Comparison of ENCODE assay signal across 1 cellular context in the genomic region with DNA sequence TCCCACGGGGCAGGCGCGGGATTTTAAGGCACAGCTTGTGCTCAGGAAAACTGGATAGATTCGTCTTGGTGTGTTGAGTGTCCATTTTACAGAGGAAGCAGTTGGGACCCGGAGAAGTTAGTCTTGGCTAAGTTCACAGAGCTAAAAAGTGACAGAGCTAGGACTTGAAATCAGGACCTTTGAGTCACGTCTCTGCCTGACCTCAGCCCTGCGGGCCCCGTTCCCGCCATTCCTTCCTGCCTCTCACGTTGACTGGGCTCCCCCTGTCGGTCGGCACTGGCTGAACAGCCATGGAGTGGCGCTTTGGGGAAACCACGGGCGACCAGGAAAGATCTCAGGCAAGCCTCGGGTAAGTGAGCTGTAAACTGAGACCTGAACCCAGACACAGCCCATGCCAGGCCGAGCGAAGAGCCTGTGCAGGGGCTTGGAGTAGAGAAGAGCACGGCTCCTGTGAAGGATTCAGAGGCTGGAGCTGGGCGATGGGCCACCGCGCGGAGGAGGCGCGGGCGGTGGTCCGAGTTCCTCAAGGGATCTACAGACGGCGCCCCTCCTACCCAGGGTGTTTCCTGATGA.
A peak's percentile ranks its signal among the peaks of the same experiment; 100 is the strongest.
TF ChIP-seq lines count a peak whose summit lies in the region.

No MANE protein-coding gene starts in this region.

TF ChIP-seq in HepG2, 621 proteins besides CTCF, POLR2A, EP300 and RAD21 (continued from another document and continues in another):
- TF ChIP-seq PLRG1 (conservative IDR thresholded peaks at IDR 0.05) (no peak), ZNF354B (CRISPR knock-in tag; IDR thresholded peaks at IDR 0.05) (no peak), ZNF713 (CRISPR knock-in tag; IDR thresholded peaks at IDR 0.05) (no peak), NFE2L1 (CRISPR knock-in tag; IDR thresholded peaks at IDR 0.05; ENCODE audit: borderline replicate concordance) (no peak), ZBTB43 (CRISPR knock-in tag; conservative IDR thresholded peaks at IDR 0.05) (no peak), AKNA (CRISPR knock-in tag; IDR thresholded peaks at IDR 0.05; ENCODE audit: borderline replicate concordance) (no peak), DRAP1 (CRISPR knock-in tag; IDR thresholded peaks at IDR 0.05) (no peak), ZNF564 (CRISPR knock-in tag; IDR thresholded peaks at IDR 0.05) (no peak; the same call in 1 of the 2 replicates), FOXK1 (CRISPR knock-in tag; IDR thresholded peaks at IDR 0.05; ENCODE audit: borderline replicate concordance, low read depth) (no peak), REPIN1 (CRISPR knock-in tag; IDR thresholded peaks at IDR 0.05; ENCODE audit: borderline replicate concordance, low read depth) (no peak), ZNF3 (CRISPR knock-in tag; IDR thresholded peaks at IDR 0.05) (no peak), ZNF547 (CRISPR knock-in tag; IDR thresholded peaks at IDR 0.05) (no peak), HOXA3 (CRISPR knock-in tag; IDR thresholded peaks at IDR 0.05) (peak; percentile 88), ZIK1 (CRISPR knock-in tag; IDR thresholded peaks at IDR 0.05; ENCODE audit: borderline replicate concordance, low read depth) (0 out of 2 replicates have a peak, but pooled peaks have one; percentile 46), SIX4 (CRISPR knock-in tag; IDR thresholded peaks at IDR 0.05) (no peak), MXD1 (CRISPR knock-in tag; IDR thresholded peaks at IDR 0.05) (no peak; the same call in 1 of the 2 replicates), ZNF782 (CRISPR knock-in tag; IDR thresholded peaks at IDR 0.05; ENCODE audit: borderline replicate concordance) (no peak), AGO1 (IDR thresholded peaks at IDR 0.05; ENCODE audit: low read depth, low read length, poor library complexity, severe bottlenecking) (no peak), LCORL (IDR thresholded peaks at IDR 0.05) (no peak), LCORL (CRISPR knock-in tag; IDR thresholded peaks at IDR 0.05) (no peak), MAFG (CRISPR knock-in tag; IDR thresholded peaks at IDR 0.05) (no peak), DPF2 (CRISPR knock-in tag; IDR thresholded peaks at IDR 0.05; ENCODE audit: borderline replicate concordance, low read depth) (no peak), ZSCAN25 (CRISPR knock-in tag; IDR thresholded peaks at IDR 0.05) (0 out of 2 replicates have a peak, but pooled peaks have one; percentile 65), PCBP1 (IDR thresholded peaks at IDR 0.05; ENCODE audit: borderline replicate concordance, low read depth, low read length) (no peak), ZNF251 (CRISPR knock-in tag; IDR thresholded peaks at IDR 0.05) (no peak), ZNF570 (CRISPR knock-in tag; IDR thresholded peaks at IDR 0.05; ENCODE audit: borderline replicate concordance) (no peak), RXRA (CRISPR knock-in tag; IDR thresholded peaks at IDR 0.05) (peak; percentile 61; the same call in 1 of the 2 replicates), LBX2 (CRISPR knock-in tag; IDR thresholded peaks at IDR 0.05; ENCODE audit: borderline replicate concordance) (no peak), XRCC5 (optimal IDR thresholded peaks at IDR 0.05; ENCODE audit: low read length) (peak; percentile 70), KAT7 (CRISPR knock-in tag; IDR thresholded peaks at IDR 0.05; ENCODE audit: borderline replicate concordance) (no peak), SNAPC2 (CRISPR knock-in tag; IDR thresholded peaks at IDR 0.05) (no peak), HDAC2 (CRISPR knock-in tag; IDR thresholded peaks at IDR 0.05) (no peak; the same call in 1 of the 2 replicates), ZNF121 (CRISPR knock-in tag; IDR thresholded peaks at IDR 0.05) (no peak)
- TF ChIP-seq, protein P1, sequence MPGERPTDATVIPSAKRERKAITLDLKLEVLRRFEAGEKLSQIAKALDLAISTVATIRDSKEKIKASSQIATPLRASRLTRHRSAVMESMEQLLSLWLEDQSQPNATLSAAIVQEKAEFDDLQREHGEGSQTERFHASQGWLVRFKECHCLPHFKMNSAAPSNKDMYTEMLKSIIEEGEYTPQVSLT (CRISPR knock-in tag; IDR thresholded peaks at IDR 0.05; ENCODE audit: borderline replicate concordance, low read depth), result no peak
- TF ChIP-seq, protein P2, sequence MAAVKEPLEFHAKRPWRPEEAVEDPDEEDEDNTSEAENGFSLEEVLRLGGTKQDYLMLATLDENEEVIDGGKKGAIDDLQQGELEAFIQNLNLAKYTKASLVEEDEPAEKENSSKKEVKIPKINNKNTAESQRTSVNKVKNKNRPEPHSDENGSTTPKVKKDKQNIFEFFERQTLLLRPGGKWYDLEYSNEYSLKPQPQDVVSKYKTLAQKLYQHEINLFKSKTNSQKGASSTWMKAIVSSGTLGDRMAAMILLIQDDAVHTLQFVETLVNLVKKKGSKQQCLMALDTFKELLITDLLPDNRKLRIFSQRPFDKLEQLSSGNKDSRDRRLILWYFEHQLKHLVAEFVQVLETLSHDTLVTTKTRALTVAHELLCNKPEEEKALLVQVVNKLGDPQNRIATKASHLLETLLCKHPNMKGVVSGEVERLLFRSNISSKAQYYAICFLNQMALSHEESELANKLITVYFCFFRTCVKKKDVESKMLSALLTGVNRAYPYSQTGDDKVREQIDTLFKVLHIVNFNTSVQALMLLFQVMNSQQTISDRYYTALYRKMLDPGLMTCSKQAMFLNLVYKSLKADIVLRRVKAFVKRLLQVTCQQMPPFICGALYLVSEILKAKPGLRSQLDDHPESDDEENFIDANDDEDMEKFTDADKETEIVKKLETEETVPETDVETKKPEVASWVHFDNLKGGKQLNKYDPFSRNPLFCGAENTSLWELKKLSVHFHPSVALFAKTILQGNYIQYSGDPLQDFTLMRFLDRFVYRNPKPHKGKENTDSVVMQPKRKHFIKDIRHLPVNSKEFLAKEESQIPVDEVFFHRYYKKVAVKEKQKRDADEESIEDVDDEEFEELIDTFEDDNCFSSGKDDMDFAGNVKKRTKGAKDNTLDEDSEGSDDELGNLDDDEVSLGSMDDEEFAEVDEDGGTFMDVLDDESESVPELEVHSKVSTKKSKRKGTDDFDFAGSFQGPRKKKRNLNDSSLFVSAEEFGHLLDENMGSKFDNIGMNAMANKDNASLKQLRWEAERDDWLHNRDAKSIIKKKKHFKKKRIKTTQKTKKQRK (IDR thresholded peaks at IDR 0.05; ENCODE audit: low read length), result no peak
- TF ChIP-seq, protein P3, sequence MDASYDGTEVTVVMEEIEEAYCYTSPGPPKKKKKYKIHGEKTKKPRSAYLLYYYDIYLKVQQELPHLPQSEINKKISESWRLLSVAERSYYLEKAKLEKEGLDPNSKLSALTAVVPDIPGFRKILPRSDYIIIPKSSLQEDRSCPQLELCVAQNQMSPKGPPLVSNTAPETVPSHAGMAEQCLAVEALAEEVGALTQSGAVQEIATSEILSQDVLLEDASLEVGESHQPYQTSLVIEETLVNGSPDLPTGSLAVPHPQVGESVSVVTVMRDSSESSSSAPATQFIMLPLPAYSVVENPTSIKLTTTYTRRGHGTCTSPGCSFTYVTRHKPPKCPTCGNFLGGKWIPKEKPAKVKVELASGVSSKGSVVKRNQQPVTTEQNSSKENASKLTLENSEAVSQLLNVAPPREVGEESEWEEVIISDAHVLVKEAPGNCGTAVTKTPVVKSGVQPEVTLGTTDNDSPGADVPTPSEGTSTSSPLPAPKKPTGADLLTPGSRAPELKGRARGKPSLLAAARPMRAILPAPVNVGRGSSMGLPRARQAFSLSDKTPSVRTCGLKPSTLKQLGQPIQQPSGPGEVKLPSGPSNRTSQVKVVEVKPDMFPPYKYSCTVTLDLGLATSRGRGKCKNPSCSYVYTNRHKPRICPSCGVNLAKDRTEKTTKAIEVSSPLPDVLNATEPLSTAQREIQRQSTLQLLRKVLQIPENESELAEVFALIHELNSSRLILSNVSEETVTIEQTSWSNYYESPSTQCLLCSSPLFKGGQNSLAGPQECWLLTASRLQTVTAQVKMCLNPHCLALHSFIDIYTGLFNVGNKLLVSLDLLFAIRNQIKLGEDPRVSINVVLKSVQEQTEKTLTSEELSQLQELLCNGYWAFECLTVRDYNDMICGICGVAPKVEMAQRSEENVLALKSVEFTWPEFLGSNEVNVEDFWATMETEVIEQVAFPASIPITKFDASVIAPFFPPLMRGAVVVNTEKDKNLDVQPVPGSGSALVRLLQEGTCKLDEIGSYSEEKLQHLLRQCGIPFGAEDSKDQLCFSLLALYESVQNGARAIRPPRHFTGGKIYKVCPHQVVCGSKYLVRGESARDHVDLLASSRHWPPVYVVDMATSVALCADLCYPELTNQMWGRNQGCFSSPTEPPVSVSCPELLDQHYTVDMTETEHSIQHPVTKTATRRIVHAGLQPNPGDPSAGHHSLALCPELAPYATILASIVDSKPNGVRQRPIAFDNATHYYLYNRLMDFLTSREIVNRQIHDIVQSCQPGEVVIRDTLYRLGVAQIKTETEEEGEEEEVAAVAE (CRISPR knock-in tag; IDR thresholded peaks at IDR 0.05; ENCODE audit: borderline replicate concordance), result no peak
- TF ChIP-seq, protein P4, sequence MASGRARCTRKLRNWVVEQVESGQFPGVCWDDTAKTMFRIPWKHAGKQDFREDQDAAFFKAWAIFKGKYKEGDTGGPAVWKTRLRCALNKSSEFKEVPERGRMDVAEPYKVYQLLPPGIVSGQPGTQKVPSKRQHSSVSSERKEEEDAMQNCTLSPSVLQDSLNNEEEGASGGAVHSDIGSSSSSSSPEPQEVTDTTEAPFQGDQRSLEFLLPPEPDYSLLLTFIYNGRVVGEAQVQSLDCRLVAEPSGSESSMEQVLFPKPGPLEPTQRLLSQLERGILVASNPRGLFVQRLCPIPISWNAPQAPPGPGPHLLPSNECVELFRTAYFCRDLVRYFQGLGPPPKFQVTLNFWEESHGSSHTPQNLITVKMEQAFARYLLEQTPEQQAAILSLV (CRISPR knock-in tag; IDR thresholded peaks at IDR 0.05; ENCODE audit: borderline replicate concordance), result no peak
- TF ChIP-seq, protein P5, sequence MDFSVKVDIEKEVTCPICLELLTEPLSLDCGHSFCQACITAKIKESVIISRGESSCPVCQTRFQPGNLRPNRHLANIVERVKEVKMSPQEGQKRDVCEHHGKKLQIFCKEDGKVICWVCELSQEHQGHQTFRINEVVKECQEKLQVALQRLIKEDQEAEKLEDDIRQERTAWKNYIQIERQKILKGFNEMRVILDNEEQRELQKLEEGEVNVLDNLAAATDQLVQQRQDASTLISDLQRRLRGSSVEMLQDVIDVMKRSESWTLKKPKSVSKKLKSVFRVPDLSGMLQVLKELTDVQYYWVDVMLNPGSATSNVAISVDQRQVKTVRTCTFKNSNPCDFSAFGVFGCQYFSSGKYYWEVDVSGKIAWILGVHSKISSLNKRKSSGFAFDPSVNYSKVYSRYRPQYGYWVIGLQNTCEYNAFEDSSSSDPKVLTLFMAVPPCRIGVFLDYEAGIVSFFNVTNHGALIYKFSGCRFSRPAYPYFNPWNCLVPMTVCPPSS (IDR thresholded peaks at IDR 0.05), result no peak
